1 cellular context compared by ENCODE assay signal in genomic region chr2:240355001-240355891, GRCh38.
TF ChIP-seq lines count a peak whose summit lies in the region.

No MANE protein-coding gene starts in this region.

TF ChIP-seq in H1, 55 proteins besides CTCF, POLR2A, EP300 and RAD21:
- TF ChIP-seq, protein P1, sequence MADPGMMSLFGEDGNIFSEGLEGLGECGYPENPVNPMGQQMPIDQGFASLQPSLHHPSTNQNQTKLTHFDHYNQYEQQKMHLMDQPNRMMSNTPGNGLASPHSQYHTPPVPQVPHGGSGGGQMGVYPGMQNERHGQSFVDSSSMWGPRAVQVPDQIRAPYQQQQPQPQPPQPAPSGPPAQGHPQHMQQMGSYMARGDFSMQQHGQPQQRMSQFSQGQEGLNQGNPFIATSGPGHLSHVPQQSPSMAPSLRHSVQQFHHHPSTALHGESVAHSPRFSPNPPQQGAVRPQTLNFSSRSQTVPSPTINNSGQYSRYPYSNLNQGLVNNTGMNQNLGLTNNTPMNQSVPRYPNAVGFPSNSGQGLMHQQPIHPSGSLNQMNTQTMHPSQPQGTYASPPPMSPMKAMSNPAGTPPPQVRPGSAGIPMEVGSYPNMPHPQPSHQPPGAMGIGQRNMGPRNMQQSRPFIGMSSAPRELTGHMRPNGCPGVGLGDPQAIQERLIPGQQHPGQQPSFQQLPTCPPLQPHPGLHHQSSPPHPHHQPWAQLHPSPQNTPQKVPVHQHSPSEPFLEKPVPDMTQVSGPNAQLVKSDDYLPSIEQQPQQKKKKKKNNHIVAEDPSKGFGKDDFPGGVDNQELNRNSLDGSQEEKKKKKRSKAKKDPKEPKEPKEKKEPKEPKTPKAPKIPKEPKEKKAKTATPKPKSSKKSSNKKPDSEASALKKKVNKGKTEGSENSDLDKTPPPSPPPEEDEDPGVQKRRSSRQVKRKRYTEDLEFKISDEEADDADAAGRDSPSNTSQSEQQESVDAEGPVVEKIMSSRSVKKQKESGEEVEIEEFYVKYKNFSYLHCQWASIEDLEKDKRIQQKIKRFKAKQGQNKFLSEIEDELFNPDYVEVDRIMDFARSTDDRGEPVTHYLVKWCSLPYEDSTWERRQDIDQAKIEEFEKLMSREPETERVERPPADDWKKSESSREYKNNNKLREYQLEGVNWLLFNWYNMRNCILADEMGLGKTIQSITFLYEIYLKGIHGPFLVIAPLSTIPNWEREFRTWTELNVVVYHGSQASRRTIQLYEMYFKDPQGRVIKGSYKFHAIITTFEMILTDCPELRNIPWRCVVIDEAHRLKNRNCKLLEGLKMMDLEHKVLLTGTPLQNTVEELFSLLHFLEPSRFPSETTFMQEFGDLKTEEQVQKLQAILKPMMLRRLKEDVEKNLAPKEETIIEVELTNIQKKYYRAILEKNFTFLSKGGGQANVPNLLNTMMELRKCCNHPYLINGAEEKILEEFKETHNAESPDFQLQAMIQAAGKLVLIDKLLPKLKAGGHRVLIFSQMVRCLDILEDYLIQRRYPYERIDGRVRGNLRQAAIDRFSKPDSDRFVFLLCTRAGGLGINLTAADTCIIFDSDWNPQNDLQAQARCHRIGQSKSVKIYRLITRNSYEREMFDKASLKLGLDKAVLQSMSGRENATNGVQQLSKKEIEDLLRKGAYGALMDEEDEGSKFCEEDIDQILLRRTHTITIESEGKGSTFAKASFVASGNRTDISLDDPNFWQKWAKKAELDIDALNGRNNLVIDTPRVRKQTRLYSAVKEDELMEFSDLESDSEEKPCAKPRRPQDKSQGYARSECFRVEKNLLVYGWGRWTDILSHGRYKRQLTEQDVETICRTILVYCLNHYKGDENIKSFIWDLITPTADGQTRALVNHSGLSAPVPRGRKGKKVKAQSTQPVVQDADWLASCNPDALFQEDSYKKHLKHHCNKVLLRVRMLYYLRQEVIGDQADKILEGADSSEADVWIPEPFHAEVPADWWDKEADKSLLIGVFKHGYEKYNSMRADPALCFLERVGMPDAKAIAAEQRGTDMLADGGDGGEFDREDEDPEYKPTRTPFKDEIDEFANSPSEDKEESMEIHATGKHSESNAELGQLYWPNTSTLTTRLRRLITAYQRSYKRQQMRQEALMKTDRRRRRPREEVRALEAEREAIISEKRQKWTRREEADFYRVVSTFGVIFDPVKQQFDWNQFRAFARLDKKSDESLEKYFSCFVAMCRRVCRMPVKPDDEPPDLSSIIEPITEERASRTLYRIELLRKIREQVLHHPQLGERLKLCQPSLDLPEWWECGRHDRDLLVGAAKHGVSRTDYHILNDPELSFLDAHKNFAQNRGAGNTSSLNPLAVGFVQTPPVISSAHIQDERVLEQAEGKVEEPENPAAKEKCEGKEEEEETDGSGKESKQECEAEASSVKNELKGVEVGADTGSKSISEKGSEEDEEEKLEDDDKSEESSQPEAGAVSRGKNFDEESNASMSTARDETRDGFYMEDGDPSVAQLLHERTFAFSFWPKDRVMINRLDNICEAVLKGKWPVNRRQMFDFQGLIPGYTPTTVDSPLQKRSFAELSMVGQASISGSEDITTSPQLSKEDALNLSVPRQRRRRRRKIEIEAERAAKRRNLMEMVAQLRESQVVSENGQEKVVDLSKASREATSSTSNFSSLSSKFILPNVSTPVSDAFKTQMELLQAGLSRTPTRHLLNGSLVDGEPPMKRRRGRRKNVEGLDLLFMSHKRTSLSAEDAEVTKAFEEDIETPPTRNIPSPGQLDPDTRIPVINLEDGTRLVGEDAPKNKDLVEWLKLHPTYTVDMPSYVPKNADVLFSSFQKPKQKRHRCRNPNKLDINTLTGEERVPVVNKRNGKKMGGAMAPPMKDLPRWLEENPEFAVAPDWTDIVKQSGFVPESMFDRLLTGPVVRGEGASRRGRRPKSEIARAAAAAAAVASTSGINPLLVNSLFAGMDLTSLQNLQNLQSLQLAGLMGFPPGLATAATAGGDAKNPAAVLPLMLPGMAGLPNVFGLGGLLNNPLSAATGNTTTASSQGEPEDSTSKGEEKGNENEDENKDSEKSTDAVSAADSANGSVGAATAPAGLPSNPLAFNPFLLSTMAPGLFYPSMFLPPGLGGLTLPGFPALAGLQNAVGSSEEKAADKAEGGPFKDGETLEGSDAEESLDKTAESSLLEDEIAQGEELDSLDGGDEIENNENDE (IDR thresholded peaks at IDR 0.05; ENCODE audit: insufficient replicate concordance, low read length): no peak
- TF ChIP-seq RNF2 (IDR thresholded peaks at IDR 0.05; ENCODE audit: borderline replicate concordance, low read depth, low read length, missing control alignments, poor library complexity, severe bottlenecking) (no peak), SP1 (IDR thresholded peaks at IDR 0.05; ENCODE audit: low read depth, low read length) (no peak), KDM5A (IDR thresholded peaks at IDR 0.05; ENCODE audit: low read length) (no peak), POLR2AphosphoS5 (IDR thresholded peaks at IDR 0.05; ENCODE audit: low read depth, low read length) (no peak), TBP (IDR thresholded peaks at IDR 0.05; ENCODE audit: low read depth, low read length) (no peak), TAF7 (optimal IDR thresholded peaks at IDR 0.05; ENCODE audit: borderline replicate concordance, low read depth, low read length) (no peak), POU5F1 (IDR thresholded peaks at IDR 0.05; ENCODE audit: low read depth, low read length) (no peak), BCL11A (IDR thresholded peaks at IDR 0.05; ENCODE audit: low read depth in 2 of 2, low read length in 2 of 2) (no peak), MAX (IDR thresholded peaks at IDR 0.05) (no peak), YY1 (IDR thresholded peaks at IDR 0.05; ENCODE audit: low read depth, low read length) (no peak), CHD1 (IDR thresholded peaks at IDR 0.05; ENCODE audit: low read depth, low read length) (no peak), SIX5 (IDR thresholded peaks at IDR 0.05; ENCODE audit: low read depth, low read length) (no peak)
- TF ChIP-seq, protein P2, sequence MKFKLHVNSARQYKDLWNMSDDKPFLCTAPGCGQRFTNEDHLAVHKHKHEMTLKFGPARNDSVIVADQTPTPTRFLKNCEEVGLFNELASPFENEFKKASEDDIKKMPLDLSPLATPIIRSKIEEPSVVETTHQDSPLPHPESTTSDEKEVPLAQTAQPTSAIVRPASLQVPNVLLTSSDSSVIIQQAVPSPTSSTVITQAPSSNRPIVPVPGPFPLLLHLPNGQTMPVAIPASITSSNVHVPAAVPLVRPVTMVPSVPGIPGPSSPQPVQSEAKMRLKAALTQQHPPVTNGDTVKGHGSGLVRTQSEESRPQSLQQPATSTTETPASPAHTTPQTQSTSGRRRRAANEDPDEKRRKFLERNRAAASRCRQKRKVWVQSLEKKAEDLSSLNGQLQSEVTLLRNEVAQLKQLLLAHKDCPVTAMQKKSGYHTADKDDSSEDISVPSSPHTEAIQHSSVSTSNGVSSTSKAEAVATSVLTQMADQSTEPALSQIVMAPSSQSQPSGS (IDR thresholded peaks at IDR 0.05; ENCODE audit: low read length): no peak
